In the genomic region with DNA sequence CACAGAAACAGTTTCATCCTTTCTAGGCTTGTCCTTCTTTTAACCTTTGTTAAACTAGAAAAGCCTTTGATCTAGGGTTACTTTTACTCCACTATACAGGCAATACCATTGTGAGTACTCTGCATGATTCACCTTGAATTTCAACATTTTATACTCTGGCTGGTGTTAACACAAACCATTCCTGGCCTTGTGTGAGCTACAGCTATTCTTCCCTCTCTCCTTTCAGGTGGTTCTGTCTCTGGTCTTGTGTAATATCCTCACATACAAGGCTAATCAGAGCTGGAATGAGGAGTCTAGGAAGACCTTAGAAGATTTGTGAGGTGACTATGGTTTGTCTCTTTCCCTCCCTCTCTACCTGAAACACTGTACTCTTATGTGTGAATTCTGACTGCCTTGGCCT, we compare ENCODE assay signal across 27 cellular contexts.
"Had no signal": no experiment of that assay in that cellular context is flagged by ENCODE, and none has a peak within 500 bp of the region (broad histone marks: within the 10 kb centered on the region; RNA-seq: fewer than 3 reads in every experiment).

No MANE protein-coding gene starts in this region.

- H3K4me1 Mint-ChIP-seq: memory B cell; naive thymus-derived CD4-positive, alpha-beta T cell; natural killer cell had no signal

- DNase-seq: dermis blood vessel endothelial cell; dorsolateral prefrontal cortex; effector CD4-positive, alpha-beta T cell; effector memory CD4-positive, alpha-beta T cell; erythroblast; esophagus squamous epithelium; glutamatergic neuron; head of caudate nucleus; heart right ventricle; hippocampal formation; left cardiac atrium; left lung; left ventricle myocardium superior; lower lobe of right lung; mesendoderm; midbrain; naive thymus-derived CD4-positive, alpha-beta T cell; natural killer cell had no signal

- H3K9me3 ChIP-seq: lower lobe of right lung had no signal

- H3K36me3 Mint-ChIP-seq: memory B cell; naive thymus-derived CD4-positive, alpha-beta T cell had no signal

- H3K27me3 ChIP-seq: dorsolateral prefrontal cortex, esophagus squamous epithelium, heart right ventricle, left lung had no signal

- H3K4me3 Mint-ChIP-seq: memory B cell; naive thymus-derived CD4-positive, alpha-beta T cell; natural killer cell had no signal

- H3K27me3 Mint-ChIP-seq: memory B cell had no signal

- H3K36me3 ChIP-seq: esophagus squamous epithelium, heart right ventricle, left lung, lower lobe of right lung had no signal

- H3K27ac ChIP-seq: coronary artery, dorsolateral prefrontal cortex, epithelial cell of prostate, esophagus squamous epithelium, heart right ventricle, left lung, lower lobe of right lung had no signal

- ATAC-seq: esophagus mucosa; heart right ventricle; left cardiac atrium; left lung; left ventricle myocardium superior; lower lobe of right lung; naive thymus-derived CD4-positive, alpha-beta T cell; natural killer cell had no signal

- H3K4me3 ChIP-seq: coronary artery, dorsolateral prefrontal cortex, esophagus squamous epithelium, heart right ventricle, left lung, lower lobe of right lung had no signal

- H3K4me1 ChIP-seq: esophagus squamous epithelium, heart right ventricle, left lung, lower lobe of right lung had no signal

- H3K27ac Mint-ChIP-seq: memory B cell; naive thymus-derived CD4-positive, alpha-beta T cell; natural killer cell had no signal

- FAIRE-seq: colon, endothelial cell of umbilical vein, frontal cortex, islet of Langerhans, keratinocyte had no signal
